8 cellular contexts compared by ENCODE assay signal in genomic region chr1:8660455-8660854, GRCh38.
DNase-seq lines count a peak whose midpoint lies in the region; ATAC-seq, FAIRE-seq and TF ChIP-seq lines count a peak whose summit lies in the region.

No MANE protein-coding gene starts in this region.

- in situ Hi-C loops in K562 (cut with MboI), result no loop called here

- no peak overlapping the region for H2BK12ac ChIP-seq in neuronal stem cell (ENCODE audit: low read length)

- no peak overlapping the region for H3K14ac ChIP-seq in neuronal stem cell (ENCODE audit: low read length)

- no peaks in the 10 kb centered on the region for H3K4me1 Mint-ChIP-seq in activated CD8-positive, alpha-beta T cell treated with anti-CD3 and anti-CD28 coated beads, Interleukin-2, amount 10 ng/mL, durations not matched to agents 7 days and 5 days (ENCODE audit: low read depth)
- peaks cover 0 to 2% of the 10 kb centered on the region in 2 donors for H3K4me1 Mint-ChIP-seq in effector memory CD8-positive, alpha-beta T cell (ENCODE audit: low read depth in 2 of 2)

- H3K4me2 ChIP-seq in K562 (ENCODE audit: insufficient read depth, low read length), result no peak overlapping the region
- H3K4me2 ChIP-seq in neuronal stem cell (ENCODE audit: insufficient read depth, low read length, poor library complexity, severe bottlenecking), result no peak overlapping the region

- no peak for TF ChIP-seq RAD21 in K562 (CRISPR knock-in tag; conservative IDR thresholded peaks at IDR 0.05 in 1 of 2, IDR thresholded peaks at IDR 0.05 in 1 of 2)

- H3K36me3 ChIP-seq in K562 (ENCODE audit: control insufficient read depth, insufficient read depth, low read length), result peaks cover 6% of the 10 kb centered on the region
- H3K36me3 ChIP-seq in testis (ENCODE audit: low read depth, missing control alignments), result no peaks in the 10 kb centered on the region
- peaks cover 4 to 8% of the 10 kb centered on the region in 2 donors for H3K36me3 ChIP-seq in neuronal stem cell (replicated peaks in 1 of 2; ENCODE audit: control insufficient read depth in 2 of 2, insufficient read depth in 2 of 2, low read length in 2 of 2)

- no peak overlapping the region for H2AFZ ChIP-seq in K562 (ENCODE audit: low read depth, low read length)
- no peak overlapping the region for H2AFZ ChIP-seq in neuronal stem cell (ENCODE audit: low read length)

- BruUV-seq in K562 (replicated peaks; lab: Mats Ljungman, UMichigan), result no TSS peak

- peaks cover 5% of the 10 kb centered on the region for H3K9me1 ChIP-seq in K562 (ENCODE audit: control insufficient read depth, insufficient read depth, low read length)

- intact Hi-C loops in K562 (cut with micrococcal nuclease) (no loop called here), testis (cut with DNase I; ENCODE audit: low total_unique reads) (no loop called here)

- H2BK5ac ChIP-seq in neuronal stem cell (ENCODE audit: low read length), result no peak overlapping the region

- H3K23ac ChIP-seq in neuronal stem cell (ENCODE audit: low read depth, low read length, poor library complexity), result no peak overlapping the region

- H4K20me1 ChIP-seq in K562 (replicated peaks; ENCODE audit: control insufficient read depth, insufficient read depth, low read length), result peaks cover 24% of the 10 kb centered on the region

- H3K27ac ChIP-seq in K562 (ENCODE audit: extremely low read depth, low read depth, low read length) (no peak overlapping the region), testis (no peak overlapping the region), neuronal stem cell (replicated peaks; ENCODE audit: low read length) (no peak overlapping the region)

- CTCF ChIA-PET in K562 (lab: Yijun Ruan, JAX; ENCODE audit: low intra/inter-chr PET ratio), result no interaction called here
- CTCF ChIA-PET in activated CD8-positive, alpha-beta T cell treated with anti-CD3 and anti-CD28 coated beads, Interleukin-2, amount 10 ng/mL, durations not matched to agents 7 days and 5 days (lab: Charles Lee), result interaction anchor here (1.2 to 4.7 kb wide), 3 partner anchors 9 to 11 kb away, joined by 3 to 35 read pairs (median 5); no protein-coding TSS in a partner anchor

- ATAC-seq in K562 (peak; percentile 50), GM21515 (IDR thresholded peaks at IDR 0.05; ENCODE audit: unreplicated experiment) (no peak)
- ATAC-seq in activated CD8-positive, alpha-beta T cell treated with anti-CD3 and anti-CD28 coated beads, Interleukin-2, amount 10 ng/mL, durations not matched to agents 7 days and 5 days, result no peak
- no peak for ATAC-seq in effector memory CD8-positive, alpha-beta T cell (replicated peaks)

- POLR2A ChIA-PET in K562 (lab: Yijun Ruan, JAX), result interaction anchor here (1.0 to 1.7 kb wide), 4 partner anchors 9 to 17 kb away, joined by 3 to 5 read pairs (median 4); no protein-coding TSS in a partner anchor
- POLR2A ChIA-PET in activated CD8-positive, alpha-beta T cell treated with anti-CD3 and anti-CD28 coated beads, Interleukin-2, amount 10 ng/mL, durations not matched to agents 7 days and 5 days (lab: Charles Lee), result no interaction called here

- H3K4me3 ChIP-seq in K562 (no peak overlapping the region), testis (no peak overlapping the region), neuronal stem cell (ENCODE audit: low read length in 2 of 2) (no peak overlapping the region)

- 67% methylated on average over 5 of the region's 5 CpGs for WGBS in K562 (ENCODE audit: insufficient coverage, low coverage, missing lambda C conversion rate)
- WGBS in testis, 2 donors, result 26 to 48% methylated on average over 5 of the region's 5 CpGs
- no CpG with 5 or more reads among the region's 5 CpGs for WGBS in neuronal stem cell (ENCODE audit: extremely low coverage in 2 of 2, insufficient read length in 2 of 2, insufficient replicate concordance in 1 of 2), 2 donors

- FAIRE-seq in K562 (lab: Jason Lieb, UNC), result no peak

- H2BK120ac ChIP-seq in neuronal stem cell (ENCODE audit: low read depth, low read length), result no peak overlapping the region

- H2AK5ac ChIP-seq in neuronal stem cell (ENCODE audit: low read depth, low read length), result no peak overlapping the region

- TF ChIP-seq EP300 in K562 (IDR thresholded peaks at IDR 0.05; ENCODE audit: low read length), result no peak

- peak; percentile 93 for DNase-seq in HT1080 (ENCODE audit: low read depth)
- DNase-seq in K562 (ENCODE audit: extremely low read depth in 1 of 4, low spot score in 3 of 4), result peak in 3 of 4 experiments; percentile 25 to 40 (median 36)
- DNase-seq in kidney tubule cell (ENCODE audit: low spot score), result peak; percentile 83
- DNase-seq in testis, result peak; percentile 74
- DNase-seq in activated CD8-positive, alpha-beta T cell treated with anti-CD3 and anti-CD28 coated beads, Interleukin-2, amount 10 ng/mL, durations not matched to agents 7 days and 5 days, result no peak
- DNase-seq in neuronal stem cell (ENCODE audit: low spot score), result no peak
- no peak for DNase-seq in effector memory CD8-positive, alpha-beta T cell

- H3K9ac ChIP-seq in K562 (ENCODE audit: insufficient read depth in 1 of 2, low read depth in 2 of 2, low read length in 2 of 2) (peak overlapping the region in 1 of 2 experiments; percentile 57; a peak in 1 of 4 replicates), neuronal stem cell (ENCODE audit: low read depth, low read length, poor library complexity) (no peak overlapping the region)

- TF ChIP-seq CTCF in K562 (IDR thresholded peaks at IDR 0.05 in 2 of 3, conservative IDR thresholded peaks at IDR 0.05 in 1 of 3; ENCODE audit: insufficient read depth in 2 of 3, low read depth in 1 of 3, low read length in 3 of 3) (no peak), testis (IDR thresholded peaks at IDR 0.05) (no peak)

- no peak overlapping the region for H3K27ac Mint-ChIP-seq in activated CD8-positive, alpha-beta T cell treated with anti-CD3 and anti-CD28 coated beads, Interleukin-2, amount 10 ng/mL, durations not matched to agents 7 days and 5 days
- no peak overlapping the region for H3K27ac Mint-ChIP-seq in effector memory CD8-positive, alpha-beta T cell

- no peak overlapping the region for H3K18ac ChIP-seq in neuronal stem cell (ENCODE audit: low read length)

- H4K91ac ChIP-seq in neuronal stem cell (ENCODE audit: low read depth, low read length, poor library complexity), result no peak overlapping the region

- TF ChIP-seq POLR2A in K562 (conservative IDR thresholded peaks at IDR 0.05) (no peak), testis (IDR thresholded peaks at IDR 0.05) (no peak)

- H3K36me3 Mint-ChIP-seq in activated CD8-positive, alpha-beta T cell treated with anti-CD3 and anti-CD28 coated beads, Interleukin-2, amount 10 ng/mL, durations not matched to agents 7 days and 5 days (ENCODE audit: low read depth), result peaks cover 9% of the 10 kb centered on the region
- no peaks in the 10 kb centered on the region for H3K36me3 Mint-ChIP-seq in effector memory CD8-positive, alpha-beta T cell (ENCODE audit: insufficient read depth)

- H3K9me3 ChIP-seq in K562 (replicated peaks; ENCODE audit: control insufficient read depth, insufficient read depth, low read depth, low read length) (no peaks in the 10 kb centered on the region), testis (no peaks in the 10 kb centered on the region), neuronal stem cell (replicated peaks in 1 of 2; ENCODE audit: control insufficient read depth in 2 of 2, insufficient read depth in 1 of 2, low read depth in 1 of 2, low read length in 2 of 2) (peaks cover 0 to 3% of the 10 kb centered on the region in 2 donors)

- no peak overlapping the region for H4K8ac ChIP-seq in neuronal stem cell (ENCODE audit: low read depth, low read length)

- H3K79me2 ChIP-seq in K562 (ENCODE audit: control insufficient read depth, insufficient read depth, low read length), result peaks cover 64% of the 10 kb centered on the region

- no peak overlapping the region for H3K4ac ChIP-seq in neuronal stem cell (ENCODE audit: low read length)

- no peak overlapping the region for H2BK15ac ChIP-seq in neuronal stem cell (ENCODE audit: low read length)

- H3K27me3 ChIP-seq in K562 (ENCODE audit: control insufficient read depth in 2 of 2, insufficient read depth in 2 of 2, low read length in 2 of 2), result no peaks in the 10 kb centered on the region
- H3K27me3 ChIP-seq in testis, result no peaks in the 10 kb centered on the region
- no peaks in the 10 kb centered on the region for H3K27me3 ChIP-seq in neuronal stem cell (ENCODE audit: control insufficient read depth in 3 of 3, insufficient read depth in 3 of 3, low read depth in 1 of 3, low read length in 3 of 3)

- no peaks in the 10 kb centered on the region for H3K27me3 Mint-ChIP-seq in activated CD8-positive, alpha-beta T cell treated with anti-CD3 and anti-CD28 coated beads, Interleukin-2, amount 10 ng/mL, durations not matched to agents 7 days and 5 days (ENCODE audit: low read depth)
- no peaks in the 10 kb centered on the region for H3K27me3 Mint-ChIP-seq in effector memory CD8-positive, alpha-beta T cell

- H3K4me3 Mint-ChIP-seq in activated CD8-positive, alpha-beta T cell treated with anti-CD3 and anti-CD28 coated beads, Interleukin-2, amount 10 ng/mL, durations not matched to agents 7 days and 5 days, result no peak overlapping the region
- no peak overlapping the region for H3K4me3 Mint-ChIP-seq in effector memory CD8-positive, alpha-beta T cell

- peaks cover 9% of the 10 kb centered on the region for H3K79me1 ChIP-seq in neuronal stem cell (ENCODE audit: low read depth, low read length)

- H3K9me3 Mint-ChIP-seq in activated CD8-positive, alpha-beta T cell treated with anti-CD3 and anti-CD28 coated beads, Interleukin-2, amount 10 ng/mL, durations not matched to agents 7 days and 5 days (ENCODE audit: insufficient read depth), result no peaks in the 10 kb centered on the region
- H3K9me3 Mint-ChIP-seq in effector memory CD8-positive, alpha-beta T cell, result no peaks in the 10 kb centered on the region

- H3K4me1 ChIP-seq in K562 (replicated peaks in 1 of 2; ENCODE audit: control insufficient read depth in 2 of 2, insufficient read depth in 2 of 2, low read length in 2 of 2) (peaks cover 8 to 42% of the 10 kb centered on the region in 2 experiments; a peak in 4 of 5 replicates), testis (peaks cover 28% of the 10 kb centered on the region), neuronal stem cell (ENCODE audit: control insufficient read depth in 2 of 2, insufficient read depth in 1 of 2, low read depth in 1 of 2, low read length in 2 of 2) (peaks cover 15 to 16% of the 10 kb centered on the region in 2 donors)

TF ChIP-seq in K562, 482 proteins besides CTCF, POLR2A, EP300 and RAD21 (continues in another document):
- TF ChIP-seq CBFA2T2 (conservative IDR thresholded peaks at IDR 0.05), result 0 out of 2 replicates have a peak, but pooled peaks have one; percentile 27

Comparison
In these comparisons a context has a peak if more than half of its experiments do, and no peak if none do; other contexts are left out.
1. DNase-seq: peak in HT1080 (single experiment), K562 (3 of 4), kidney tubule cell (single experiment) and testis (single experiment); none in activated CD8-positive, alpha-beta T cell treated with anti-CD3 and anti-CD28 coated beads, Interleukin-2, amount 10 ng/mL, durations not matched to agents 7 days and 5 days (single experiment), neuronal stem cell (single experiment) and effector memory CD8-positive, alpha-beta T cell (0 of 3).